ENCODE assay signal across 1 cellular context in genomic region chrX:17057209-17057608, GRCh38.
TF ChIP-seq lines count a peak whose summit lies in the region.

No MANE protein-coding gene starts in this region.

TF ChIP-seq in liver, 16 proteins besides CTCF, POLR2A, EP300 and RAD21 (continued from another document):
- no peak for TF ChIP-seq MAX (IDR thresholded peaks at IDR 0.05)
